In genomic region chr9:128828267-128828666, GRCh38 we compare ENCODE assay signal across 1 cellular context.
TF ChIP-seq lines count a peak whose summit lies in the region.

No MANE protein-coding gene starts in this region.

TF ChIP-seq in K562, 482 proteins besides CTCF, POLR2A, EP300 and RAD21:
- TF ChIP-seq, protein P1, sequence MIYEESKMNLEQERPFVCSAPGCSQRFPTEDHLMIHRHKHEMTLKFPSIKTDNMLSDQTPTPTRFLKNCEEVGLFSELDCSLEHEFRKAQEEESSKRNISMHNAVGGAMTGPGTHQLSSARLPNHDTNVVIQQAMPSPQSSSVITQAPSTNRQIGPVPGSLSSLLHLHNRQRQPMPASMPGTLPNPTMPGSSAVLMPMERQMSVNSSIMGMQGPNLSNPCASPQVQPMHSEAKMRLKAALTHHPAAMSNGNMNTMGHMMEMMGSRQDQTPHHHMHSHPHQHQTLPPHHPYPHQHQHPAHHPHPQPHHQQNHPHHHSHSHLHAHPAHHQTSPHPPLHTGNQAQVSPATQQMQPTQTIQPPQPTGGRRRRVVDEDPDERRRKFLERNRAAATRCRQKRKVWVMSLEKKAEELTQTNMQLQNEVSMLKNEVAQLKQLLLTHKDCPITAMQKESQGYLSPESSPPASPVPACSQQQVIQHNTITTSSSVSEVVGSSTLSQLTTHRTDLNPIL (CRISPR knock-in tag; IDR thresholded peaks at IDR 0.05): no peak
- TF ChIP-seq ZNF316 (IDR thresholded peaks at IDR 0.05) (peak; percentile 31; the same call in 1 of the 2 replicates), ZNF384 (IDR thresholded peaks at IDR 0.05; ENCODE audit: low read depth, low read length) (peak; percentile 63), ZNF121 (CRISPR knock-in tag; conservative IDR thresholded peaks at IDR 0.05) (peak; percentile 89)
- TF ChIP-seq, protein P2, sequence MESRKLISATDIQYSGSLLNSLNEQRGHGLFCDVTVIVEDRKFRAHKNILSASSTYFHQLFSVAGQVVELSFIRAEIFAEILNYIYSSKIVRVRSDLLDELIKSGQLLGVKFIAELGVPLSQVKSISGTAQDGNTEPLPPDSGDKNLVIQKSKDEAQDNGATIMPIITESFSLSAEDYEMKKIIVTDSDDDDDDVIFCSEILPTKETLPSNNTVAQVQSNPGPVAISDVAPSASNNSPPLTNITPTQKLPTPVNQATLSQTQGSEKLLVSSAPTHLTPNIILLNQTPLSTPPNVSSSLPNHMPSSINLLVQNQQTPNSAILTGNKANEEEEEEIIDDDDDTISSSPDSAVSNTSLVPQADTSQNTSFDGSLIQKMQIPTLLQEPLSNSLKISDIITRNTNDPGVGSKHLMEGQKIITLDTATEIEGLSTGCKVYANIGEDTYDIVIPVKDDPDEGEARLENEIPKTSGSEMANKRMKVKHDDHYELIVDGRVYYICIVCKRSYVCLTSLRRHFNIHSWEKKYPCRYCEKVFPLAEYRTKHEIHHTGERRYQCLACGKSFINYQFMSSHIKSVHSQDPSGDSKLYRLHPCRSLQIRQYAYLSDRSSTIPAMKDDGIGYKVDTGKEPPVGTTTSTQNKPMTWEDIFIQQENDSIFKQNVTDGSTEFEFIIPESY (CRISPR knock-in tag; IDR thresholded peaks at IDR 0.05): peak; percentile 70
